In genomic region chr3:49523756-49524747, GRCh38 we compare ENCODE assay signal across 17 cellular contexts. TPM values are rescaled to one million over a fixed set of nuclear protein-coding genes. Genes with fewer than 3 reads are reported as not detected.
A peak's percentile ranks its signal among the peaks of the same experiment; 100 is the strongest.
DNase-seq lines count a peak whose midpoint lies in the region; ATAC-seq and TF ChIP-seq lines count a peak whose summit lies in the region.
"Had no signal": no experiment of that assay in that cellular context is flagged by ENCODE, and none has a peak within 500 bp of the region (broad histone marks: within the 10 kb centered on the region; RNA-seq: fewer than 3 reads in every experiment).

No MANE protein-coding gene starts in this region.

- H3K9me3 ChIP-seq in CD4-positive, CD25-positive, alpha-beta regulatory T cell (ENCODE audit: control insufficient read depth in 2 of 2, low read length in 2 of 2): no peaks in the 10 kb centered on the region
- no peaks in the 10 kb centered on the region for H3K9me3 ChIP-seq in osteoblast (ENCODE audit: low read depth, low read length)
- no peaks in the 10 kb centered on the region for H3K9me3 ChIP-seq in Karpas-422 (ENCODE audit: low read length)
- H3K9me3 ChIP-seq: Peyer's patch, right lobe of liver, stomach had no signal

- no peak for DNase-seq in CD4-positive, CD25-positive, alpha-beta regulatory T cell
- DNase-seq in RPMI8226: peak; percentile 14
- peak; percentile 78 for DNase-seq in epithelial cell of esophagus (ENCODE audit: low read depth)
- peak; percentile 73 for DNase-seq in osteoblast (ENCODE audit: insufficient read length, low spot score, missing footprints)
- DNase-seq in Karpas-422: no peak
- no peak for DNase-seq in midbrain (lab: John Stamatoyannopoulos, UW)
- DNase-seq in activated effector memory CD4-positive, alpha-beta T cell treated with Interleukin-2 at 50 U/mL for 16 hours: no peak
- DNase-seq: activated naive CD8-positive, alpha-beta T cell treated with anti-CD3 and anti-CD28 coated beads for 36 hours; brain microvascular endothelial cell; IMR-90; kidney; nucleus accumbens; Peyer's patch; stomach had no signal

- no peaks in the 10 kb centered on the region for H3K27me3 ChIP-seq in CD4-positive, CD25-positive, alpha-beta regulatory T cell (ENCODE audit: control insufficient read depth, insufficient read depth, low read length)
- H3K27me3 ChIP-seq in osteoblast (ENCODE audit: insufficient read depth, low read length) (no peaks in the 10 kb centered on the region), Karpas-422 (ENCODE audit: low read length) (no peaks in the 10 kb centered on the region)
- H3K27me3 ChIP-seq: brain microvascular endothelial cell, hepatocyte, Peyer's patch, right lobe of liver, stomach had no signal

- H3K79me2 ChIP-seq in osteoblast (ENCODE audit: insufficient read depth, low read length) (peaks cover 2% of the 10 kb centered on the region), Karpas-422 (ENCODE audit: low read length) (peaks cover 12% of the 10 kb centered on the region; the same call in 1 of the 2 replicates)

- H3K27ac ChIP-seq in CD4-positive, CD25-positive, alpha-beta regulatory T cell (ENCODE audit: insufficient read depth, low read length, poor library complexity, severe bottlenecking): no peak overlapping the region
- H3K27ac ChIP-seq in osteoblast (ENCODE audit: low read depth, low read length) (no peak overlapping the region), Karpas-422 (ENCODE audit: low read length) (no peak overlapping the region)
- H3K27ac ChIP-seq: brain microvascular endothelial cell, hepatocyte, Peyer's patch, right lobe of liver had no signal

- H3K4me1 Mint-ChIP-seq in CD4-positive, CD25-positive, alpha-beta regulatory T cell: peaks cover 0 to 18% (median 13%) of the 10 kb centered on the region in 4 donors

- H3K36me3 Mint-ChIP-seq in CD4-positive, CD25-positive, alpha-beta regulatory T cell: peaks cover 10% of the 10 kb centered on the region

- H3K4me2 ChIP-seq in osteoblast (ENCODE audit: insufficient read depth, low read length): no peak overlapping the region
- H3K4me2 ChIP-seq in Karpas-422 (ENCODE audit: low read depth, low read length, poor library complexity, severe bottlenecking): no peak overlapping the region
- H3K4me2 ChIP-seq: hepatocyte had no signal

- no peak overlapping the region for H3K4me3 Mint-ChIP-seq in CD4-positive, CD25-positive, alpha-beta regulatory T cell
- H3K4me3 Mint-ChIP-seq: activated naive CD8-positive, alpha-beta T cell treated with anti-CD3 and anti-CD28 coated beads for 36 hours had no signal

- no peak for TF ChIP-seq CTCF in epithelial cell of esophagus (IDR thresholded peaks at IDR 0.05; ENCODE audit: insufficient read depth, low read depth, low read length, missing control alignments)
- TF ChIP-seq CTCF in osteoblast (IDR thresholded peaks at IDR 0.05; ENCODE audit: extremely low read depth, low read depth, low read length): no peak

- no peaks in the 10 kb centered on the region for H3K27me3 Mint-ChIP-seq in CD4-positive, CD25-positive, alpha-beta regulatory T cell
- H3K27me3 Mint-ChIP-seq: activated naive CD8-positive, alpha-beta T cell treated with anti-CD3 and anti-CD28 coated beads for 36 hours had no signal

- peak overlapping the region in 2 of 3 donors; percentile 43 to 49 for H3K27ac Mint-ChIP-seq in CD4-positive, CD25-positive, alpha-beta regulatory T cell
- H3K27ac Mint-ChIP-seq: activated naive CD8-positive, alpha-beta T cell treated with anti-CD3 and anti-CD28 coated beads for 36 hours had no signal

- no peak overlapping the region for H3K4me3 ChIP-seq in CD4-positive, CD25-positive, alpha-beta regulatory T cell (ENCODE audit: low read depth, low read length)
- H3K4me3 ChIP-seq in epithelial cell of esophagus (ENCODE audit: low read length) (no peak overlapping the region), osteoblast (ENCODE audit: insufficient read depth, low read length) (no peak overlapping the region), Karpas-422 (ENCODE audit: low read length) (no peak overlapping the region)
- H3K4me3 ChIP-seq: hepatocyte, Peyer's patch, right lobe of liver, stomach had no signal

- H3K9me3 Mint-ChIP-seq in CD4-positive, CD25-positive, alpha-beta regulatory T cell: no peaks in the 10 kb centered on the region
- H3K9me3 Mint-ChIP-seq: activated naive CD8-positive, alpha-beta T cell treated with anti-CD3 and anti-CD28 coated beads for 36 hours had no signal

- H3K36me3 ChIP-seq in CD4-positive, CD25-positive, alpha-beta regulatory T cell (ENCODE audit: control insufficient read depth, insufficient read depth, low read length): peaks cover 7% of the 10 kb centered on the region
- H3K36me3 ChIP-seq in osteoblast (ENCODE audit: insufficient read depth, low read length) (no peaks in the 10 kb centered on the region), Karpas-422 (ENCODE audit: insufficient read depth, low read length) (no peaks in the 10 kb centered on the region)
- H3K36me3 ChIP-seq: brain microvascular endothelial cell had no signal

- no peak overlapping the region for H3K9ac ChIP-seq in Karpas-422 (ENCODE audit: low read length)

- H2AFZ ChIP-seq in osteoblast (ENCODE audit: low read length) (no peak overlapping the region), Karpas-422 (ENCODE audit: low read length) (no peak overlapping the region)
- H2AFZ ChIP-seq: hepatocyte had no signal

- no peaks in the 10 kb centered on the region for H3K9me2 ChIP-seq in Karpas-422 (replicated peaks; ENCODE audit: insufficient read depth, low read length)

- no peaks in the 10 kb centered on the region for H3K4me1 ChIP-seq in CD4-positive, CD25-positive, alpha-beta regulatory T cell (ENCODE audit: control insufficient read depth, insufficient read depth, low read length, poor library complexity, severe bottlenecking)
- H3K4me1 ChIP-seq in osteoblast (ENCODE audit: insufficient read depth, low read length): no peaks in the 10 kb centered on the region
- H3K4me1 ChIP-seq in Karpas-422 (ENCODE audit: low read length): no peaks in the 10 kb centered on the region
- H3K4me1 ChIP-seq: Peyer's patch had no signal

- peaks cover 13% of the 10 kb centered on the region for H4K20me1 ChIP-seq in osteoblast (ENCODE audit: insufficient read depth, low read length)
- no peaks in the 10 kb centered on the region for H4K20me1 ChIP-seq in Karpas-422 (ENCODE audit: insufficient read depth, low read depth, low read length)

- no peak for ATAC-seq in CD4-positive, CD25-positive, alpha-beta regulatory T cell (ENCODE audit: low read depth in 2 of 2)
- ATAC-seq in GM21723 (IDR thresholded peaks at IDR 0.05; ENCODE audit: unreplicated experiment): no peak

RNA-seq across cellular contexts. Expression of gene BSN, which starts 30.2 kb away (rescaled TPM):
- total RNA-seq in CD4-positive, CD25-positive, alpha-beta regulatory T cell: 0.12 TPM
- polyA plus RNA-seq in CD4-positive, CD25-positive, alpha-beta regulatory T cell: not detected
- under 0.01 and 0.29 TPM in 2 replicates for total RNA-seq in osteoblast
- 0.37 and 0.61 TPM in 2 replicates for total RNA-seq in Karpas-422 (2014; rRNA removed; shearing (Covaris generic); ENCODE audit: low replicate concordance)

RNA-seq across cellular contexts. Expression of gene DAG1, which starts 54.0 kb away (rescaled TPM):
- 15.7 TPM for total RNA-seq in CD4-positive, CD25-positive, alpha-beta regulatory T cell
- 1 to 10 TPM; 3.2 to 7.0 (median 3.9) TPM for polyA plus RNA-seq in CD4-positive, CD25-positive, alpha-beta regulatory T cell
- total RNA-seq in osteoblast: 55.4 and 58.3 TPM in 2 replicates
- total RNA-seq in Karpas-422 (2014; rRNA removed; shearing (Covaris generic); ENCODE audit: low replicate concordance): 11.3 and 19.1 TPM in 2 replicates

Comparison
In these comparisons a context has a peak if more than half of its experiments do, and no peak if none do; other contexts are left out.
1. DNase-seq: peak in RPMI8226 (single experiment), epithelial cell of esophagus (single experiment) and osteoblast (single experiment); none in CD4-positive, CD25-positive, alpha-beta regulatory T cell (0 of 3), Karpas-422 (single experiment), midbrain (single experiment) and activated effector memory CD4-positive, alpha-beta T cell treated with Interleukin-2 at 50 U/mL for 16 hours (single experiment).